8 cellular contexts compared by ENCODE assay signal in the genomic region with DNA sequence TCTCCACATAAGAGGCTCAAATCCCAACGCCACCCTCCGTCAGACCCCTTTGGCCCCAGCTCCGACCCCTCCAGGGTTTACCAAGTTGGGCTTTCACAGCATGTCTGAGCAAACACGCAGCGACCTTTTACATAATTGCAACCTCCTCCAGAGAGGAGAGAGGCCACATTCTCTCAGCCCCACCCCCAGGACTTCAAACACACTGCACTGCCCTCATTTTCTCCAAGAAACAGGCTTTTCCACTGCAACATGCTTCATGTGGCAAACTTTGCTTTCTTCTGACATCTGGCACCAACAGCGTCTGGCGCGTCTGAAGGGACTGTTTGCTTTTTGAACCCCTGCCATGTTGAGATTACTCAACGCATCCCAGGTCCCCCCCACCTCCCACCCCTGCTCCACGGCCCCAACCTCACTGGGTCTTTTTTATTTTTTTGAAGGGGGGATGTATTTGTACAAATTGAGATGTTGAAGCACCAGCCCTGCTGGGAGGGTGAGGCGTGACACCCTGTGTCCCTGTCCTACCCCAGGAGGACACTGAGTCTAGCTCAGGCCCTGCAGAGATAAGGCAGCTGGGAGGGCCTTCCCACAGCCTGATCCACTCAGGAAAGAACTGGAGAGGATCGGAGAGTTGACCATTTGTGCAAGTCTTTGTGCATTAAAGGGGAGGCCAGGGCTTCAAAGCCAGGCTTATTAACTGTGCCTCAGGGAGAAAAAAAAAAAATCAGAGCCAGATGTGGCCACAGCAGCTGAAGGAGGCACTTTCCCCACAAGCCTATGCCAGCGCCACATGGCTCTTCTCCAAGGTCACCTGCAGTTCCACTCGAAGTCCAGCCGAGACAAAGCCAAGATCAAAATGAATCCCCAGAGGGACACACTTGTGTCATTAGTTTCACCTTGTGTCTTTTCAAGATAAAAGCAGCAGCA. TPM values are rescaled to one million over a fixed set of nuclear protein-coding genes. Genes with fewer than 3 reads are reported as not detected.
DNase-seq lines count a peak whose midpoint lies in the region; TF ChIP-seq lines count a peak whose summit lies in the region.
"Had no signal": no experiment of that assay in that cellular context is flagged by ENCODE, and none has a peak within 500 bp of the region (broad histone marks: within the 10 kb centered on the region; RNA-seq: fewer than 3 reads in every experiment).

No MANE protein-coding gene starts in this region.

- peak overlapping the region; percentile 71 for H3K27ac ChIP-seq in HUES48 (ENCODE audit: low read depth, low read length)
- peak overlapping the region; percentile 57 for H3K27ac ChIP-seq in layer of hippocampus (ENCODE audit: low read depth, low read length)
- H3K27ac ChIP-seq in testis, result no peak overlapping the region
- H3K27ac ChIP-seq: SJSA1 had no signal

- H3K4me3 ChIP-seq in HUES48 (ENCODE audit: low read depth, low read length) (no peak overlapping the region), astrocyte of the spinal cord (ENCODE audit: low read depth, low read length) (no peak overlapping the region), testis (no peak overlapping the region)
- H3K4me3 ChIP-seq: SJSA1 had no signal

- in situ Hi-C loops in astrocyte of the spinal cord (cut with HindIII; ENCODE audit: low sequenced_read_pairs), result no loop called here

- TF ChIP-seq POLR2A in testis (IDR thresholded peaks at IDR 0.05), result no peak

- DNase-seq in astrocyte of the spinal cord (ENCODE audit: low read depth, low spot score) (peak; percentile 52), testis (peak; percentile 69), NCI-H226 (no peak), NCI-H345 (lab: John Stamatoyannopoulos, UW) (no peak)
- no peak for DNase-seq in activated CD4-positive, CD25-positive, alpha-beta regulatory T cell (lab: John Stamatoyannopoulos, UW)

- intact Hi-C loops in testis (cut with DNase I; ENCODE audit: low total_unique reads), result no loop called here

- no peak overlapping the region for H3K9ac ChIP-seq in HUES48 (ENCODE audit: low read depth, low read length)

- H3K36me3 ChIP-seq in HUES48 (ENCODE audit: control insufficient read depth, insufficient read depth, low read length) (peaks cover 77% of the 10 kb centered on the region), testis (ENCODE audit: low read depth, missing control alignments) (no peaks in the 10 kb centered on the region)

- TF ChIP-seq CTCF in astrocyte of the spinal cord (IDR thresholded peaks at IDR 0.05; ENCODE audit: low read depth, low read length), result peak; percentile 34
- TF ChIP-seq CTCF in testis (IDR thresholded peaks at IDR 0.05), result no peak

- H3K4me1 ChIP-seq in HUES48 (ENCODE audit: control insufficient read depth, insufficient read depth, low read length), result peaks cover 32% of the 10 kb centered on the region
- H3K4me1 ChIP-seq in testis, result peaks cover 24% of the 10 kb centered on the region
- H3K4me1 ChIP-seq: SJSA1 had no signal

- no peaks in the 10 kb centered on the region for H3K9me3 ChIP-seq in HUES48 (ENCODE audit: control insufficient read depth, insufficient read depth, low read length)
- no peaks in the 10 kb centered on the region for H3K9me3 ChIP-seq in testis
- H3K9me3 ChIP-seq: SJSA1 had no signal

- H3K27me3 ChIP-seq in HUES48 (ENCODE audit: control insufficient read depth, insufficient read depth, low read length) (no peaks in the 10 kb centered on the region), layer of hippocampus (ENCODE audit: control insufficient read depth, insufficient read depth, low read length) (no peaks in the 10 kb centered on the region), testis (no peaks in the 10 kb centered on the region)
- H3K27me3 ChIP-seq: SJSA1 had no signal

- 38 to 46% methylated on average over 15 of the region's 15 CpGs for WGBS in testis, 2 donors

RNA-seq across cellular contexts. Expression of gene AXIN2, which starts 29.7 kb away (rescaled TPM):
- total RNA-seq in testis, result 10 to 100 TPM; 20.2 to 26.3 TPM
- polyA plus RNA-seq in testis (ENCODE audit: insufficient read depth, low read depth, low replicate concordance), result 18.1 TPM

Comparison
In these comparisons a context has a peak if more than half of its experiments do, and no peak if none do; other contexts are left out.
1. H3K27ac ChIP-seq: peak in HUES48 (single experiment) and layer of hippocampus (single experiment); none in testis (0 of 2).
2. DNase-seq: peak in astrocyte of the spinal cord (single experiment) and testis (single experiment); none in activated CD4-positive, CD25-positive, alpha-beta regulatory T cell (0 of 4), NCI-H226 (single experiment) and NCI-H345 (single experiment).